ENCODE assay signal across 8 cellular contexts in genomic region chr2:39437522-39438296, GRCh38. TPM values are rescaled to one million over a fixed set of nuclear protein-coding genes. Genes with fewer than 3 reads are reported as not detected.
DNase-seq lines count a peak whose midpoint lies in the region; ATAC-seq and TF ChIP-seq lines count a peak whose summit lies in the region.

No MANE protein-coding gene starts in this region.

- in situ Hi-C loops in Caki2 (cut with HindIII; ENCODE audit: low pct_unique_long_range_greater_than_20kb, low sequenced_read_pairs): no loop called here

- peak overlapping the region; percentile 82 for H3K9ac ChIP-seq in rectal smooth muscle tissue (ENCODE audit: low read length)

- DNase-seq in Caki2 (ENCODE audit: low read depth) (peak; percentile 55), SHP77 (lab: John Stamatoyannopoulos, UW) (peak; percentile 14 to 52), right atrium auricular region (ENCODE audit: low spot score) (no peak), GOT3 (lab: John Stamatoyannopoulos, UW) (no peak)

- 1 to 4% (median 4%) methylated on average over 28 of the region's 28 CpGs for WGBS in adipose tissue, 3 donors

- H3K4me3 ChIP-seq in right atrium auricular region (peak overlapping the region; percentile 80 to 96), rectal smooth muscle tissue (ENCODE audit: low read length) (peak overlapping the region; percentile 89)

- H3K9me3 ChIP-seq in right atrium auricular region: no peaks in the 10 kb centered on the region

- H3K36me3 ChIP-seq in right atrium auricular region: no peaks in the 10 kb centered on the region
- no peaks in the 10 kb centered on the region for H3K36me3 ChIP-seq in rectal smooth muscle tissue (ENCODE audit: control insufficient read depth, insufficient read depth, low read length)

- H3K27me3 ChIP-seq in right atrium auricular region (no peaks in the 10 kb centered on the region), rectal smooth muscle tissue (ENCODE audit: control insufficient read depth, insufficient read depth, low read length) (no peaks in the 10 kb centered on the region)

- H3K4me1 ChIP-seq in right atrium auricular region (peaks cover 0 to 46% of the 10 kb centered on the region in 2 donors), rectal smooth muscle tissue (ENCODE audit: control insufficient read depth, insufficient read depth, low read length) (peaks cover 22% of the 10 kb centered on the region)

- H3K27ac ChIP-seq in adipose tissue (ENCODE audit: low read depth, low read length) (peak overlapping the region; percentile 39), right atrium auricular region (peak overlapping the region; percentile 98), rectal smooth muscle tissue (ENCODE audit: low read depth, low read length) (peak overlapping the region; percentile 85)

- peak; percentile 27 for ATAC-seq in GM19463 (IDR thresholded peaks at IDR 0.05; ENCODE audit: unreplicated experiment)
- peak; percentile 39 for ATAC-seq in HG03571 (IDR thresholded peaks at IDR 0.05; ENCODE audit: unreplicated experiment)

- TF ChIP-seq CTCF in right atrium auricular region (IDR thresholded peaks at IDR 0.05): no peak

RNA-seq across cellular contexts. Expression of gene MAP4K3, which starts 0.6 kb away (rescaled TPM):
- total RNA-seq in Caki2 (2014; rRNA removed; shearing (Covaris generic); ENCODE audit: low replicate concordance): 16.7 and 54.2 TPM in 2 replicates
- polyA plus RNA-seq in adipose tissue: 10 to 100 TPM in 2 of 3 donors, 1 to 10 TPM in 1; 5.2 to 11.7 (median 10.3) TPM
- 10 to 100 TPM; 26.2 to 28.9 TPM for total RNA-seq in right atrium auricular region

Comparison
In these comparisons a context has a peak if more than half of its experiments do, and no peak if none do; other contexts are left out.
1. DNase-seq: peak in Caki2 (single experiment) and SHP77 (2 of 2); none in right atrium auricular region (single experiment) and GOT3 (single experiment).
2. H3K27ac ChIP-seq: peak in every context shown above with its lines; median percentile 98 in right atrium auricular region; 85 in rectal smooth muscle tissue; 39 in adipose tissue.